27 cellular contexts compared by ENCODE assay signal in the genomic region with DNA sequence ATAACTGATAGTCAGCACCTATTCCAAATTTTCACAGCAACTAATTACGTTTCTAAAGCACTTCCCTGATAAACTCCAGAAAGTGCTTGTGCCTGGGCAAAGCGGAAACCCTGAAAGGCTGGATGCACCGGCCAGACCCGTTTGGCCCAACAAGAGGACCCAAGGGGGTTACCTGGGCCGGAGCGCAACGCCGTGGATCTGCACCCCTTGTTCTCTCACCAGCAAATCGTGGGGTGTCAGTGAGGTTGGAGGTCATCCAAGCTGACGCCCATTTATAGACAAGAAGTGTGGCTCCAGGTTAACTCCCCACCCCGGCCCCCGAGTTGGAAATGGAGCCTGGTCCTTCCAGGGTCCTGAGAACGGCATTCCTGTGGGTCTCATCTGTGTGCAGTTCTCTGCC.
"Had no signal": no experiment of that assay in that cellular context is flagged by ENCODE, and none has a peak within 500 bp of the region (broad histone marks: within the 10 kb centered on the region; RNA-seq: fewer than 3 reads in every experiment).

No MANE protein-coding gene starts in this region.

- DNase-seq: colonic mucosa; effector CD8-positive, alpha-beta T cell; endodermal cell; foreskin fibroblast; gastrocnemius medialis; heart left ventricle; left colon; left ventricle myocardium inferior; lower lobe of right lung; naive thymus-derived CD8-positive, alpha-beta T cell; sigmoid colon; stimulated activated CD4-positive, alpha-beta T cell treated with anti-CD3 and anti-CD28 coated beads, Interleukin-15, amount 100 ng/mL, for 24 hours; stimulated activated CD4-positive, alpha-beta T cell treated with anti-CD3 and anti-CD28 coated beads, Interleukin-2, amount 100 ng/mL, for 48 hours; stimulated activated naive B cell treated with anti-CD40 and anti-IgM and Interleukin-4, amounts not matched to agents 10 μg/mL and 1 μg/mL and 100 μg/mL, for 72 hours; uterus had no signal

- H3K4me3 Mint-ChIP-seq: dendritic cell treated with granulocyte-macrophage colony-stimulating factor and Interleukin-4, amounts not matched to agents 40 ng/mL and 50 ng/mL, for 4 days; endodermal cell; naive thymus-derived CD8-positive, alpha-beta T cell; neural crest cell; stimulated activated naive B cell treated with anti-CD40 and anti-IgM and Interleukin-4, amounts not matched to agents 10 μg/mL and 1 μg/mL and 100 μg/mL, for 72 hours; stimulated activated naive CD8-positive, alpha-beta T cell treated with anti-CD3 and anti-CD28 coated beads, Interleukin-15, Interleukin-2, amounts not matched to agents 100 ng/mL and 50 ng/mL, for 24 hours had no signal

- H3K36me3 ChIP-seq: colonic mucosa, gastrocnemius medialis, heart left ventricle, left ventricle myocardium inferior, lower lobe of right lung, prostate gland, right atrium auricular region, sigmoid colon, thoracic aorta, tibial nerve, upper lobe of left lung, uterus had no signal

- H3K4me3 ChIP-seq: colonic mucosa, gastrocnemius medialis, heart left ventricle, hepatocyte, left ventricle myocardium inferior, lower lobe of right lung, prostate gland, right atrium auricular region, sigmoid colon, thoracic aorta, tibial nerve, upper lobe of left lung, uterus had no signal

- H3K27ac ChIP-seq: colonic mucosa, epithelial cell of prostate, gastrocnemius medialis, heart left ventricle, hepatocyte, left ventricle myocardium inferior, lower lobe of right lung, parathyroid adenoma, prostate gland, right atrium auricular region, sigmoid colon, thoracic aorta, tibial nerve, upper lobe of left lung, uterus had no signal

- FAIRE-seq: islet of Langerhans had no signal

- H3K9me3 Mint-ChIP-seq: dendritic cell treated with granulocyte-macrophage colony-stimulating factor and Interleukin-4, amounts not matched to agents 40 ng/mL and 50 ng/mL, for 4 days; endodermal cell; naive thymus-derived CD8-positive, alpha-beta T cell; neural crest cell; stimulated activated naive B cell treated with anti-CD40 and anti-IgM and Interleukin-4, amounts not matched to agents 10 μg/mL and 1 μg/mL and 100 μg/mL, for 72 hours; stimulated activated naive CD8-positive, alpha-beta T cell treated with anti-CD3 and anti-CD28 coated beads, Interleukin-15, Interleukin-2, amounts not matched to agents 100 ng/mL and 50 ng/mL, for 24 hours had no signal

- ATAC-seq: gastrocnemius medialis; heart left ventricle; left colon; lower lobe of right lung; naive thymus-derived CD8-positive, alpha-beta T cell; stimulated activated naive B cell treated with anti-CD40 and anti-IgM and Interleukin-4, amounts not matched to agents 10 μg/mL and 1 μg/mL and 100 μg/mL, for 72 hours had no signal

- H3K4me1 ChIP-seq: colonic mucosa, gastrocnemius medialis, heart left ventricle, left ventricle myocardium inferior, lower lobe of right lung, parathyroid adenoma, prostate gland, right atrium auricular region, sigmoid colon, tibial nerve, upper lobe of left lung, uterus had no signal

- H3K36me3 Mint-ChIP-seq: naive thymus-derived CD8-positive, alpha-beta T cell; stimulated activated naive B cell treated with anti-CD40 and anti-IgM and Interleukin-4, amounts not matched to agents 10 μg/mL and 1 μg/mL and 100 μg/mL, for 72 hours had no signal

- H3K9ac ChIP-seq: parathyroid adenoma had no signal

- H3K27ac Mint-ChIP-seq: dendritic cell treated with granulocyte-macrophage colony-stimulating factor and Interleukin-4, amounts not matched to agents 40 ng/mL and 50 ng/mL, for 4 days; endodermal cell; naive thymus-derived CD8-positive, alpha-beta T cell; stimulated activated naive B cell treated with anti-CD40 and anti-IgM and Interleukin-4, amounts not matched to agents 10 μg/mL and 1 μg/mL and 100 μg/mL, for 72 hours; stimulated activated naive CD8-positive, alpha-beta T cell treated with anti-CD3 and anti-CD28 coated beads, Interleukin-15, Interleukin-2, amounts not matched to agents 100 ng/mL and 50 ng/mL, for 24 hours had no signal

- H3K9me3 ChIP-seq: colonic mucosa, gastrocnemius medialis, heart left ventricle, left ventricle myocardium inferior, lower lobe of right lung, prostate gland, right atrium auricular region, sigmoid colon, thoracic aorta, tibial nerve, upper lobe of left lung, uterus had no signal

- H3K4me1 Mint-ChIP-seq: endodermal cell; naive thymus-derived CD8-positive, alpha-beta T cell; neural crest cell; stimulated activated naive B cell treated with anti-CD40 and anti-IgM and Interleukin-4, amounts not matched to agents 10 μg/mL and 1 μg/mL and 100 μg/mL, for 72 hours had no signal
